ENCODE assay signal across 8 cellular contexts in the genomic region with DNA sequence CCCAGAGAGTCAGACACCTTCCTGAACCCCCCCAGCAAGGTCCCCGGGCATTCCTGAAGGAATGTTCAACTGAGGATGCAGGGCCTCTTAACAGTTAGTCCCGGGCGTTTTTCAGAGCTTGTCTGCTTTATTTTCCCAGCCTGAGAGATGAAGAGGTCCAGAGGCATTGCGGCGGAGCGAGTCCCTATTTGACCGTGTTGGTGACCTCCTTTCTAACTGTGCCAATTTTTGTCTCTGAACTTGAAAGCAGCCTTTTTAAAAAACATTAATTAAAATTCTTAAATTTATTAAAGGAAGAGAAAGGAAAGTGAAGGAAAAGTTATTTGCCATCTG. TPM values are rescaled to one million over a fixed set of nuclear protein-coding genes. Genes with fewer than 3 reads are reported as not detected.
DNase-seq lines count a peak whose midpoint lies in the region; ATAC-seq lines count a peak whose summit lies in the region.

No MANE protein-coding gene starts in this region.

- H3K27me3 Mint-ChIP-seq in activated naive CD8-positive, alpha-beta T cell treated with anti-CD3 and anti-CD28 coated beads, Interleukin-2, amount 10 ng/mL, durations not matched to agents 7 days and 5 days: no peaks in the 10 kb centered on the region

- H3K36me3 Mint-ChIP-seq in activated naive CD8-positive, alpha-beta T cell treated with anti-CD3 and anti-CD28 coated beads, Interleukin-2, amount 10 ng/mL, durations not matched to agents 7 days and 5 days: peaks cover 6% of the 10 kb centered on the region

- peak overlapping the region; percentile 96 for H3K4me3 Mint-ChIP-seq in activated naive CD8-positive, alpha-beta T cell treated with anti-CD3 and anti-CD28 coated beads, Interleukin-2, amount 10 ng/mL, durations not matched to agents 7 days and 5 days

- no peaks in the 10 kb centered on the region for H3K9me3 Mint-ChIP-seq in activated naive CD8-positive, alpha-beta T cell treated with anti-CD3 and anti-CD28 coated beads, Interleukin-2, amount 10 ng/mL, durations not matched to agents 7 days and 5 days

- peaks cover 17% of the 10 kb centered on the region for H3K4me1 Mint-ChIP-seq in activated naive CD8-positive, alpha-beta T cell treated with anti-CD3 and anti-CD28 coated beads, Interleukin-2, amount 10 ng/mL, durations not matched to agents 7 days and 5 days

- H3K27ac Mint-ChIP-seq in activated naive CD8-positive, alpha-beta T cell treated with anti-CD3 and anti-CD28 coated beads, Interleukin-2, amount 10 ng/mL, durations not matched to agents 7 days and 5 days: peak overlapping the region; percentile 83

- POLR2A ChIA-PET in activated naive CD8-positive, alpha-beta T cell treated with anti-CD3 and anti-CD28 coated beads, Interleukin-2, amount 10 ng/mL, durations not matched to agents 7 days and 5 days (lab: Charles Lee): interaction anchor here (0.6 to 1.3 kb wide), 7 partner anchors 14 to 658 kb away, joined by 3 to 11 read pairs (median 3); no protein-coding TSS in a partner anchor

- ATAC-seq in HG03045 (IDR thresholded peaks at IDR 0.05; ENCODE audit: unreplicated experiment): peak; percentile 3
- no peak for ATAC-seq in activated naive CD8-positive, alpha-beta T cell treated with anti-CD3 and anti-CD28 coated beads, Interleukin-2, amount 10 ng/mL, durations not matched to agents 7 days and 5 days (ENCODE audit: low read depth)

- H3K27ac ChIP-seq in temporal lobe (ENCODE audit: low read depth, low read length): peak overlapping the region; percentile 84

- peak; percentile 48 for DNase-seq in DMS114 treated with DMSO at 0.1 percent for 48 hours (lab: John Stamatoyannopoulos, UW; ENCODE audit: unreplicated experiment)
- no peak for DNase-seq in activated naive CD8-positive, alpha-beta T cell treated with anti-CD3 and anti-CD28 coated beads, Interleukin-2, amount 10 ng/mL, durations not matched to agents 7 days and 5 days
- DNase-seq in iPS-NIHi7 (ENCODE audit: extremely low spot score): peak; percentile 14
- no peak for DNase-seq in NOMO-1 (lab: John Stamatoyannopoulos, UW; ENCODE audit: unreplicated experiment in 2 of 2)
- no peak for DNase-seq in DMS79 treated with DMSO at 0.1 percent for 48 hours (lab: John Stamatoyannopoulos, UW)
- no peak for DNase-seq in NCI-H187 treated with DMSO at 0.1 percent for 48 hours (lab: John Stamatoyannopoulos, UW)

RNA-seq across cellular contexts. Expression of a gene that starts 0.4 kb away (rescaled TPM):
- 10 to 100 TPM; 68.4 to 69.6 TPM for total RNA-seq in activated naive CD8-positive, alpha-beta T cell treated with anti-CD3 and anti-CD28 coated beads, Interleukin-2, amount 10 ng/mL, durations not matched to agents 7 days and 5 days
- 42.0 TPM for total RNA-seq in temporal lobe

Comparison
In these comparisons a context has a peak if more than half of its experiments do, and no peak if none do; other contexts are left out.
1. DNase-seq: peak in DMS114 treated with DMSO at 0.1 percent for 48 hours (single experiment) and iPS-NIHi7 (single experiment); none in activated naive CD8-positive, alpha-beta T cell treated with anti-CD3 and anti-CD28 coated beads, Interleukin-2, amount 10 ng/mL, durations not matched to agents 7 days and 5 days (single experiment), NOMO-1 (0 of 2), DMS79 treated with DMSO at 0.1 percent for 48 hours (single experiment) and NCI-H187 treated with DMSO at 0.1 percent for 48 hours (single experiment).